ENCODE assay signal across 29 cellular contexts in genomic region chr22:44203203-44203602, GRCh38. TPM values are rescaled to one million over a fixed set of nuclear protein-coding genes. Genes with fewer than 3 reads are reported as not detected.
"Had no signal": no experiment of that assay in that cellular context is flagged by ENCODE, and none has a peak within 500 bp of the region (broad histone marks: within the 10 kb centered on the region; RNA-seq: fewer than 3 reads in every experiment).

No MANE protein-coding gene starts in this region.

- H3K4me1 ChIP-seq: Peyer's patch had no signal

- H3K4me3 ChIP-seq: Peyer's patch, SJSA1 had no signal

- ATAC-seq: activated CD4-positive, CD25-positive, alpha-beta regulatory T cell treated with anti-CD3 and anti-CD28 coated beads, Interleukin-2, amount 50 U/mL, for 24 hours; activated T-cell treated with anti-CD3 and anti-CD28 coated beads, Interleukin-2, amount 50 U/mL, for 4 hours; WTC11 had no signal

- H3K27me3 ChIP-seq: brain microvascular endothelial cell, Peyer's patch, SJSA1 had no signal

- H3K4me1 Mint-ChIP-seq: WTC11 had no signal

- H3K36me3 Mint-ChIP-seq: WTC11 had no signal

- H3K4me2 ChIP-seq: SK-N-SH had no signal

- H3K27ac Mint-ChIP-seq: activated CD4-positive, alpha-beta memory T cell treated with anti-CD3 and anti-CD28 coated beads for 36 hours; activated naive CD4-positive, alpha-beta T cell treated with anti-CD3 and anti-CD28 coated beads for 36 hours; activated naive CD8-positive, alpha-beta T cell treated with anti-CD3 and anti-CD28 coated beads for 36 hours; activated T-helper 1 cell treated with anti-CD3 and anti-CD28 coated beads, Interleukin-12 subunit alpha, Interleukin-12 subunit beta, Interleukin-2, Interleukin-4 antibody, amounts not matched to agents 30 ng/mL and 10 ng/mL and 1 ng/mL, durations not matched to agents 14 hours and 24 hours and 36 hours; T-helper 1 cell treated with Interleukin-12 subunit alpha and Interleukin-12 subunit beta and Interleukin-4 antibody, amounts not matched to agents 30 μg/mL and 1 μg/mL, for 36 hours; WTC11 had no signal

- H3K9me3 ChIP-seq: Peyer's patch, SJSA1, SK-N-SH had no signal

- H3K36me3 ChIP-seq: brain microvascular endothelial cell, Peyer's patch, SJSA1 had no signal

- H3K4me3 Mint-ChIP-seq: activated CD4-positive, alpha-beta memory T cell treated with anti-CD3 and anti-CD28 coated beads for 36 hours; activated naive CD4-positive, alpha-beta T cell treated with anti-CD3 and anti-CD28 coated beads for 36 hours; activated naive CD8-positive, alpha-beta T cell treated with anti-CD3 and anti-CD28 coated beads for 36 hours; activated T-cell treated with anti-CD3 and anti-CD28 coated beads, Interleukin-2, amount 50 U/mL, for 4 hours; activated T-helper 1 cell treated with anti-CD3 and anti-CD28 coated beads, Interleukin-12 subunit alpha, Interleukin-12 subunit beta, Interleukin-2, Interleukin-4 antibody, amounts not matched to agents 30 ng/mL and 10 ng/mL and 1 ng/mL, durations not matched to agents 14 hours and 24 hours and 36 hours; T-helper 1 cell treated with Interleukin-12 subunit alpha and Interleukin-12 subunit beta and Interleukin-4 antibody, amounts not matched to agents 30 μg/mL and 1 μg/mL, for 36 hours; WTC11 had no signal

- H3K27ac ChIP-seq: brain microvascular endothelial cell, Peyer's patch, SJSA1 had no signal

- DNase-seq: activated CD4-positive, alpha-beta memory T cell treated with anti-CD3 and anti-CD28 coated beads for 36 hours; activated CD4-positive, alpha-beta T cell treated with anti-CD3 and anti-CD28 coated beads for 4 hours; activated CD4-positive, alpha-beta T cell treated with anti-CD3 and anti-CD28 coated beads, Interleukin-2, amount 50 U/mL, for 1 hour; activated CD8-positive, alpha-beta memory T cell treated with anti-CD3 and anti-CD28 coated beads, Interleukin-2, amount 50 U/mL, for 4 hours; activated gamma-delta T cell treated with Interleukin-2 at 50 U/mL for 16 hours; activated naive CD4-positive, alpha-beta T cell treated with anti-CD3 and anti-CD28 coated beads for 36 hours; activated naive CD8-positive, alpha-beta T cell treated with anti-CD3 and anti-CD28 coated beads for 36 hours; activated T-cell treated with anti-CD3 and anti-CD28 coated beads for 4 hours; activated T-cell treated with anti-CD3 and anti-CD28 coated beads, Interleukin-2, amount 50 U/mL, for 4 hours; aorta; central memory CD4-positive, alpha-beta T cell; Karpas-422; NCI-H1105; NCI-H1417 treated with DMSO at 0.1 percent for 48 hours; NCI-H187 treated with DMSO at 0.1 percent for 48 hours; NCI-H2081; NCI-H345; NCI-H524 treated with DMSO at 0.1 percent for 48 hours; Peyer's patch; RPMI8226; SHP77 treated with DMSO at 0.1 percent for 48 hours; SK-N-SH had no signal

- H3K27me3 Mint-ChIP-seq: activated CD4-positive, alpha-beta memory T cell treated with anti-CD3 and anti-CD28 coated beads for 36 hours; activated naive CD8-positive, alpha-beta T cell treated with anti-CD3 and anti-CD28 coated beads for 36 hours had no signal

- H3K9ac ChIP-seq: SK-N-SH had no signal

- H3K9me3 Mint-ChIP-seq: activated CD4-positive, alpha-beta memory T cell treated with anti-CD3 and anti-CD28 coated beads for 36 hours; activated naive CD8-positive, alpha-beta T cell treated with anti-CD3 and anti-CD28 coated beads for 36 hours; activated T-cell treated with anti-CD3 and anti-CD28 coated beads, Interleukin-2, amount 50 U/mL, for 4 hours; activated T-helper 1 cell treated with anti-CD3 and anti-CD28 coated beads, Interleukin-12 subunit alpha, Interleukin-12 subunit beta, Interleukin-2, Interleukin-4 antibody, amounts not matched to agents 30 ng/mL and 10 ng/mL and 1 ng/mL, durations not matched to agents 14 hours and 24 hours and 36 hours; T-helper 1 cell treated with Interleukin-12 subunit alpha and Interleukin-12 subunit beta and Interleukin-4 antibody, amounts not matched to agents 30 μg/mL and 1 μg/mL, for 36 hours; WTC11 had no signal

RNA-seq across cellular contexts. Expression of gene PARVG, which starts 22.5 kb away (rescaled TPM):
- total RNA-seq: NCI-H460, SJSA1 had no signal
